In the genomic region with DNA sequence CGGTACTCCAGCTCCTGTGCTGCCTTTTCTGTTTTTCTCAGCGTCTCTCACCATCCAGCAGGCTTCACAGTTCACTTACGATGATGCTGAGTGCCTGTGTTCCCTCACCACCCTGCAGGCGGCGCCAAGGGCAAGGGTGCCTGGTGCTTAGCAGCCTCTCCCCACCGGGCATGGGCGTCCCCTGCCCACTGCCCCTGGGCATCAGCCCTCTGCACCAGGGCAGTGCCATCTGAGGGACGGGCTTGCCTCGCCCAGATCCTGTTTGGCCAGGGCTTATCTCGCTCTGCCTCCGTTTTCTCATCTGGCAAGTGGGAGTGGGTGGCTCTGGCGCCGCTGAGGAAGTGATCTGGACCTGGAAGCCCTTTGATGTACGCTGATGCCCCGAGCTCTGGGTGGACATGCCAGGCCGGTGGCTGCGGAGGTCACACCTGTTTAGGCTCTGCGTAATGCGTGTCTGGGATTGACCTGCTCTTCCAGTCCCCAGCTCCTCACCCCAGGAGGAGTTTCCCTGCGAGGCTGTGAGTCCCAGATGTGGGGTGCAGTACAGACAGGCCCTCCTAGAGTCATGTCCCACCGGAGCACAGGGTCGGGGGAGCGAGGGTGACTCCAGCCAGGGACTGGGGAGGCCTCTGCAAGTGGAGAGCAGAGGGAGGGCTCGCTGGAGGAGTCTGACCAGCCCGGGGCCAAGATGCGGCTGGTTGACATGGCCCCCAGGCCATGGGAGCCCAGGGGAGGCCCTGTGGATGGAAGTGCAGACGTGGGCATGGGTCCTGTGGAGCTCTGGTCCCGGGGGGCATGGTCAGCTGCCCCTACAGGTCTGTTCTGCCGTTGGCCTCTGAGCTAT, we compare ENCODE assay signal across 11 cellular contexts. TPM values are rescaled to one million over a fixed set of nuclear protein-coding genes. Genes with fewer than 3 reads are reported as not detected.
DNase-seq lines count a peak whose midpoint lies in the region; ATAC-seq, FAIRE-seq and TF ChIP-seq lines count a peak whose summit lies in the region.
"Had no signal": no experiment of that assay in that cellular context is flagged by ENCODE, and none has a peak within 500 bp of the region (broad histone marks: within the 10 kb centered on the region; RNA-seq: fewer than 3 reads in every experiment).

No MANE protein-coding gene starts in this region.

- TF ChIP-seq POLR2A in breast epithelium (IDR thresholded peaks at IDR 0.05) = no peak

- no peak overlapping the region for H2AFZ ChIP-seq in KMS-11 (ENCODE audit: low read depth)

- no peak overlapping the region for H3K9ac ChIP-seq in KMS-11

- H3K4me3 ChIP-seq in KMS-11 (IDR thresholded peaks at IDR 0.05; ENCODE audit: insufficient read depth, low read depth, low read length) (no peak overlapping the region), astrocyte of the spinal cord (ENCODE audit: low read depth, low read length) (no peak overlapping the region), breast epithelium (no peak overlapping the region)

- no peaks in the 10 kb centered on the region for H4K20me1 ChIP-seq in KMS-11 (ENCODE audit: insufficient read depth)

- H3K36me3 ChIP-seq in KMS-11 (ENCODE audit: insufficient read depth) (no peaks in the 10 kb centered on the region), breast epithelium (no peaks in the 10 kb centered on the region)

- no peaks in the 10 kb centered on the region for H3K9me3 Mint-ChIP-seq in osteocyte (ENCODE audit: unreplicated experiment)
- no peaks in the 10 kb centered on the region for H3K9me3 Mint-ChIP-seq in stimulated activated naive CD8-positive, alpha-beta T cell treated with anti-CD3 and anti-CD28 coated beads, Interleukin-15, amount 100 ng/mL, for 72 hours

- H3K4me1 Mint-ChIP-seq in osteocyte (ENCODE audit: unreplicated experiment) = peaks cover 66% of the 10 kb centered on the region
- peaks cover 57% of the 10 kb centered on the region for H3K4me1 Mint-ChIP-seq in stimulated activated naive CD8-positive, alpha-beta T cell treated with anti-CD3 and anti-CD28 coated beads, Interleukin-15, amount 100 ng/mL, for 72 hours

- H3K4me3 Mint-ChIP-seq in osteocyte (ENCODE audit: unreplicated experiment) = no peak overlapping the region
- H3K4me3 Mint-ChIP-seq in stimulated activated naive CD8-positive, alpha-beta T cell treated with anti-CD3 and anti-CD28 coated beads, Interleukin-15, amount 100 ng/mL, for 72 hours = no peak overlapping the region

- H3K27me3 Mint-ChIP-seq in osteocyte (ENCODE audit: unreplicated experiment) = no peaks in the 10 kb centered on the region
- no peaks in the 10 kb centered on the region for H3K27me3 Mint-ChIP-seq in stimulated activated naive CD8-positive, alpha-beta T cell treated with anti-CD3 and anti-CD28 coated beads, Interleukin-15, amount 100 ng/mL, for 72 hours

- ATAC-seq in stimulated activated naive CD8-positive, alpha-beta T cell treated with anti-CD3 and anti-CD28 coated beads, Interleukin-15, amount 100 ng/mL, for 72 hours = no peak

- FAIRE-seq in G401.6 (lab: Jason Lieb, UNC) = peak; percentile 50
- FAIRE-seq: astrocyte had no signal

- in situ Hi-C loops in astrocyte of the spinal cord (cut with HindIII; ENCODE audit: low sequenced_read_pairs) = no loop called here

- H3K36me3 Mint-ChIP-seq in osteocyte (ENCODE audit: unreplicated experiment) = peaks cover 2% of the 10 kb centered on the region

- no peaks in the 10 kb centered on the region for H3K79me2 ChIP-seq in KMS-11 (ENCODE audit: insufficient read depth, low read depth)

- H3K4me1 ChIP-seq in KMS-11 (ENCODE audit: low read depth, poor library complexity, severe bottlenecking) (peaks cover 8% of the 10 kb centered on the region), breast epithelium (peaks cover 11 to 17% of the 10 kb centered on the region in 2 donors)

- no peaks in the 10 kb centered on the region for H3K9me3 ChIP-seq in breast epithelium

- TF ChIP-seq CTCF in KMS-11 (conservative IDR thresholded peaks at IDR 0.05; ENCODE audit: low read depth, low read length) = peak; percentile 38; the same call in 1 of the 2 replicates
- TF ChIP-seq CTCF in astrocyte of the spinal cord (IDR thresholded peaks at IDR 0.05; ENCODE audit: low read depth, low read length) = peak; percentile 19
- TF ChIP-seq CTCF in osteocyte (IDR thresholded peaks at IDR 0.05) = peak; percentile 27
- TF ChIP-seq CTCF in breast epithelium (IDR thresholded peaks at IDR 0.05) = no peak

- H3K27ac ChIP-seq in KMS-11 = no peak overlapping the region
- no peak overlapping the region for H3K27ac ChIP-seq in breast epithelium

- no peaks in the 10 kb centered on the region for H3K27me3 ChIP-seq in KMS-11 (ENCODE audit: insufficient read depth, low read depth)
- no peaks in the 10 kb centered on the region for H3K27me3 ChIP-seq in breast epithelium

- H3K4me2 ChIP-seq in KMS-11 = no peak overlapping the region

- peak overlapping the region; percentile 44 for H3K27ac Mint-ChIP-seq in osteocyte (ENCODE audit: unreplicated experiment)
- H3K27ac Mint-ChIP-seq in stimulated activated naive CD8-positive, alpha-beta T cell treated with anti-CD3 and anti-CD28 coated beads, Interleukin-15, amount 100 ng/mL, for 72 hours = no peak overlapping the region

- intact Hi-C loops in breast epithelium (cut with DNase I; ENCODE audit: low total_unique reads) = no loop called here

- DNase-seq in astrocyte of the spinal cord (ENCODE audit: low read depth, low spot score) = no peak
- no peak for DNase-seq in osteocyte (ENCODE audit: extremely low spot score, unreplicated experiment)
- no peak for DNase-seq in stimulated activated naive CD8-positive, alpha-beta T cell treated with anti-CD3 and anti-CD28 coated beads, Interleukin-15, amount 100 ng/mL, for 72 hours
- no peak for DNase-seq in activated T-cell treated with anti-CD3 and anti-CD28 coated beads, Interleukin-2, amount 50 U/mL, for 48 hours
- no peak for DNase-seq in breast epithelium (ENCODE audit: low spot score in 2 of 2)
- DNase-seq: NCI-H1092 treated with DMSO at 0.1 percent for 48 hours; stimulated activated CD4-positive, alpha-beta T cell treated with anti-CD3 and anti-CD28 coated beads, Interleukin-15, amount 100 ng/mL, for 24 hours had no signal

RNA-seq across cellular contexts. Expression of gene TTYH3, which starts 11.8 kb away (rescaled TPM):
- total RNA-seq in osteocyte = 371 and 376 TPM in 2 replicates
- 10 to 100 TPM; 11.6 to 17.9 (median 17.4) TPM for total RNA-seq in breast epithelium

RNA-seq across cellular contexts. Expression of gene AMZ1, which starts 44.4 kb away (rescaled TPM):
- total RNA-seq in osteocyte = 5.8 and 6.6 TPM in 2 replicates
- total RNA-seq in breast epithelium = under 1 TPM; 0.16 to 0.88 (median 0.33) TPM
- total RNA-seq: activated CD8-positive, alpha-beta memory T cell treated with anti-CD3 and anti-CD28 coated beads for 36 hours had no signal

Comparison
In these comparisons a context has a peak if more than half of its experiments do, and no peak if none do; other contexts are left out.
1. CTCF ChIP-seq: peak in KMS-11 (single experiment), astrocyte of the spinal cord (single experiment) and osteocyte (single experiment); none in breast epithelium (0 of 3).
2. RNA of gene TTYH3, which starts 11.8 kb away (total RNA-seq): 371 to 376 TPM in osteocyte; 11.6 to 17.9 TPM in breast epithelium; every median in the first group is over 10 times any median in the second.